16 cellular contexts compared by ENCODE assay signal in genomic region chrX:41695464-41695863, GRCh38. TPM values are rescaled to one million over a fixed set of nuclear protein-coding genes. Genes with fewer than 3 reads are reported as not detected.
DNase-seq lines count a peak whose midpoint lies in the region.
"Had no signal": no experiment of that assay in that cellular context is flagged by ENCODE, and none has a peak within 500 bp of the region (broad histone marks: within the 10 kb centered on the region; RNA-seq: fewer than 3 reads in every experiment).

No MANE protein-coding gene starts in this region.

- CTCF ChIA-PET in CD8-positive, alpha-beta memory T cell (lab: Charles Lee) = no interaction called here

- H4K91ac ChIP-seq in mesenchymal stem cell (ENCODE audit: low read length) = no peak overlapping the region

- POLR2A ChIA-PET in CD8-positive, alpha-beta memory T cell (lab: Charles Lee) = no interaction called here

- peak overlapping the region in 5 of 8 donors; percentile 9 to 67 (median 57) for H3K27ac Mint-ChIP-seq in CD8-positive, alpha-beta memory T cell
- H3K27ac Mint-ChIP-seq in T-helper 2 cell treated with Interferon-gamma antibody and Interleukin-4, amounts not matched to agents 5 μg/mL and 100 μg/mL, for 36 hours = no peak overlapping the region
- H3K27ac Mint-ChIP-seq: T-helper 1 cell treated with Interleukin-12 subunit alpha and Interleukin-12 subunit beta and Interleukin-4 antibody, amounts not matched to agents 30 μg/mL and 1 μg/mL, for 36 hours had no signal

- no peak overlapping the region for H2AFZ ChIP-seq in mesenchymal stem cell (ENCODE audit: low read depth, low read length)

- peaks cover 0 to 8% (median 0%) of the 10 kb centered on the region in 3 donors for H3K36me3 Mint-ChIP-seq in CD8-positive, alpha-beta memory T cell
- peaks cover 15% of the 10 kb centered on the region for H3K36me3 Mint-ChIP-seq in T-helper 2 cell treated with Interferon-gamma antibody and Interleukin-4, amounts not matched to agents 5 μg/mL and 100 μg/mL, for 36 hours (ENCODE audit: low read depth)

- H3K27me3 ChIP-seq in CD8-positive, alpha-beta memory T cell (ENCODE audit: insufficient read depth, low read length, poor library complexity, severe bottlenecking) = no peaks in the 10 kb centered on the region
- peaks cover 0 to 9% of the 10 kb centered on the region in 2 experiments for H3K27me3 ChIP-seq in mesenchymal stem cell (ENCODE audit: control insufficient read depth in 1 of 2, insufficient read depth in 1 of 2, low read length in 2 of 2)

- no peak overlapping the region for H2BK12ac ChIP-seq in mesenchymal stem cell (ENCODE audit: low read length in 2 of 2)

- peaks cover 32 to 54% (median 43%) of the 10 kb centered on the region in 3 donors for H3K4me1 Mint-ChIP-seq in CD8-positive, alpha-beta memory T cell
- H3K4me1 Mint-ChIP-seq in T-helper 2 cell treated with Interferon-gamma antibody and Interleukin-4, amounts not matched to agents 5 μg/mL and 100 μg/mL, for 36 hours (ENCODE audit: low read depth) = peaks cover 24% of the 10 kb centered on the region

- no peak overlapping the region for H3K23ac ChIP-seq in mesenchymal stem cell (ENCODE audit: low read length in 2 of 2)

- no peak overlapping the region for H4K8ac ChIP-seq in mesenchymal stem cell (ENCODE audit: low read length)

- H3K36me3 ChIP-seq in CD8-positive, alpha-beta memory T cell (ENCODE audit: insufficient read depth, low read length) = no peaks in the 10 kb centered on the region
- no peaks in the 10 kb centered on the region for H3K36me3 ChIP-seq in mesenchymal stem cell (ENCODE audit: control insufficient read depth in 1 of 2, insufficient read depth in 2 of 2, low read depth in 1 of 2, low read length in 2 of 2)

- no peak overlapping the region for H3K4me3 ChIP-seq in CD8-positive, alpha-beta memory T cell (ENCODE audit: low read length)
- no peak overlapping the region for H3K4me3 ChIP-seq in mesenchymal stem cell (ENCODE audit: insufficient read depth in 1 of 2, low read depth in 1 of 2, low read length in 2 of 2)

- DNase-seq in activated CD4-positive, alpha-beta T cell treated with anti-CD3 and anti-CD28 coated beads for 48 hours = peak; percentile 28
- DNase-seq in activated CD4-positive, alpha-beta T cell treated with anti-CD3 and anti-CD28 coated beads, Interleukin-2, amount 50 U/mL, for 48 hours = no peak
- DNase-seq in CD8-positive, alpha-beta memory T cell = peak in 3 of 5 donors; percentile 17 to 53 (median 48)
- peak; percentile 2 for DNase-seq in activated T-helper 9 cell treated with anti-CD3 and anti-CD28 coated beads, Interleukin-2, amount 50 U/mL, for 16 hours (ENCODE audit: low read depth)
- DNase-seq in mesenchymal stem cell = peak; percentile 28
- DNase-seq in glomerular visceral epithelial cell (ENCODE audit: extremely low spot score) = no peak
- no peak for DNase-seq in UCSD-AML1 (lab: John Stamatoyannopoulos, UW; ENCODE audit: unreplicated experiment)
- no peak for DNase-seq in T-helper 2 cell treated with Interferon-gamma antibody and Interleukin-4, amounts not matched to agents 5 μg/mL and 100 μg/mL, for 36 hours (ENCODE audit: low spot score)
- DNase-seq: activated CD4-positive, CD25-positive, alpha-beta regulatory T cell treated with anti-CD3 and anti-CD28 coated beads, Interleukin-2, amount 50 U/mL, for 72 hours; COR-L47; kidney; NCI-H1417; NCI-H2227 treated with DMSO at 0.1 percent for 48 hours had no signal

- H3K9ac ChIP-seq in mesenchymal stem cell (ENCODE audit: low read length) = no peak overlapping the region

- no peak overlapping the region for H3K18ac ChIP-seq in mesenchymal stem cell (ENCODE audit: low read depth in 1 of 2, low read length in 2 of 2)

- H2BK15ac ChIP-seq in mesenchymal stem cell (ENCODE audit: low read depth, poor library complexity, severe bottlenecking) = no peak overlapping the region

- no peaks in the 10 kb centered on the region for H3K9me3 ChIP-seq in CD8-positive, alpha-beta memory T cell (ENCODE audit: low read length)
- no peaks in the 10 kb centered on the region for H3K9me3 ChIP-seq in mesenchymal stem cell (ENCODE audit: control insufficient read depth, low read length)

- H3K9me3 Mint-ChIP-seq in CD8-positive, alpha-beta memory T cell = peaks cover 0 to 2% (median 0%) of the 10 kb centered on the region in 5 donors
- H3K9me3 Mint-ChIP-seq in T-helper 2 cell treated with Interferon-gamma antibody and Interleukin-4, amounts not matched to agents 5 μg/mL and 100 μg/mL, for 36 hours = no peaks in the 10 kb centered on the region

- no peak overlapping the region for H3K4me2 ChIP-seq in mesenchymal stem cell (ENCODE audit: low read length, poor library complexity, severe bottlenecking)

- H3K14ac ChIP-seq in mesenchymal stem cell (ENCODE audit: low read length in 2 of 2) = no peak overlapping the region

- H3K27ac ChIP-seq in CD8-positive, alpha-beta memory T cell (ENCODE audit: low read depth, low read length) = no peak overlapping the region
- H3K27ac ChIP-seq in mesenchymal stem cell (ENCODE audit: low read length, poor library complexity, severe bottlenecking) = no peak overlapping the region

- H3K27me3 Mint-ChIP-seq in CD8-positive, alpha-beta memory T cell = peaks cover 0 to 2% of the 10 kb centered on the region in 2 donors
- no peaks in the 10 kb centered on the region for H3K27me3 Mint-ChIP-seq in T-helper 2 cell treated with Interferon-gamma antibody and Interleukin-4, amounts not matched to agents 5 μg/mL and 100 μg/mL, for 36 hours (ENCODE audit: low read depth)

- H3K4me3 Mint-ChIP-seq in CD8-positive, alpha-beta memory T cell = peak overlapping the region in 4 of 7 donors; percentile 7 to 52 (median 24)
- H3K4me3 Mint-ChIP-seq in T-helper 2 cell treated with Interferon-gamma antibody and Interleukin-4, amounts not matched to agents 5 μg/mL and 100 μg/mL, for 36 hours = no peak overlapping the region
- H3K4me3 Mint-ChIP-seq: T-helper 1 cell treated with Interleukin-12 subunit alpha and Interleukin-12 subunit beta and Interleukin-4 antibody, amounts not matched to agents 30 μg/mL and 1 μg/mL, for 36 hours had no signal

- H3K4ac ChIP-seq in mesenchymal stem cell (ENCODE audit: low read depth in 1 of 2, low read length in 2 of 2) = no peak overlapping the region

- peaks cover 2% of the 10 kb centered on the region for H3K79me1 ChIP-seq in mesenchymal stem cell (replicated peaks; ENCODE audit: low read length, poor library complexity, severe bottlenecking)

- H2BK120ac ChIP-seq in mesenchymal stem cell (ENCODE audit: low read depth, low read length) = no peak overlapping the region

- H2AK5ac ChIP-seq in mesenchymal stem cell (ENCODE audit: low read length, severe bottlenecking) = no peak overlapping the region

- no peak overlapping the region for H2BK5ac ChIP-seq in mesenchymal stem cell (ENCODE audit: low read depth, low read length, poor library complexity, severe bottlenecking)

- 70% methylated on average over 7 of the region's 7 CpGs for WGBS in mesenchymal stem cell

- no peaks in the 10 kb centered on the region for H3K4me1 ChIP-seq in CD8-positive, alpha-beta memory T cell (ENCODE audit: insufficient read depth, low read length)
- no peaks in the 10 kb centered on the region for H3K4me1 ChIP-seq in mesenchymal stem cell (ENCODE audit: control insufficient read depth, insufficient read depth, low read depth, low read length)

RNA-seq across cellular contexts. Expression of gene GPR34, which starts 6.7 kb away (rescaled TPM):
- total RNA-seq in CD8-positive, alpha-beta memory T cell = 1 to 10 TPM in 1 of 2 experiments, under 1 TPM in 1; 0.95 to 1.5 TPM
- 0.10 TPM for polyA plus RNA-seq in CD8-positive, alpha-beta memory T cell
- polyA plus RNA-seq in mesenchymal stem cell (2013, experiment 1 of 2) = not detected
- not detected for polyA plus RNA-seq in mesenchymal stem cell (2013, experiment 2 of 2)
- total RNA-seq: bronchial epithelial cell, osteocyte had no signal

RNA-seq across cellular contexts. Expression of gene GPR82, which starts 28.5 kb away (rescaled TPM):
- total RNA-seq in CD8-positive, alpha-beta memory T cell = under 1 TPM; 0.39 to 0.89 TPM
- 0.59 TPM for polyA plus RNA-seq in CD8-positive, alpha-beta memory T cell
- polyA plus RNA-seq in mesenchymal stem cell (2013, experiment 1 of 2) = not detected
- polyA plus RNA-seq in mesenchymal stem cell (2013, experiment 2 of 2) = not detected
- total RNA-seq: bronchial epithelial cell, osteocyte had no signal

Comparison
In these comparisons a context has a peak if more than half of its experiments do, and no peak if none do; other contexts are left out.
1. DNase-seq: peak in activated CD4-positive, alpha-beta T cell treated with anti-CD3 and anti-CD28 coated beads for 48 hours (single experiment), CD8-positive, alpha-beta memory T cell (3 of 5), activated T-helper 9 cell treated with anti-CD3 and anti-CD28 coated beads, Interleukin-2, amount 50 U/mL, for 16 hours (single experiment) and mesenchymal stem cell (single experiment); none in activated CD4-positive, alpha-beta T cell treated with anti-CD3 and anti-CD28 coated beads, Interleukin-2, amount 50 U/mL, for 48 hours (0 of 2), glomerular visceral epithelial cell (single experiment), UCSD-AML1 (single experiment) and T-helper 2 cell treated with Interferon-gamma antibody and Interleukin-4, amounts not matched to agents 5 μg/mL and 100 μg/mL, for 36 hours (single experiment).